8 cellular contexts compared by ENCODE assay signal in genomic region chr20:59940956-59941294, GRCh38. TPM values are rescaled to one million over a fixed set of nuclear protein-coding genes. Genes with fewer than 3 reads are reported as not detected.
DNase-seq lines count a peak whose midpoint lies in the region; ATAC-seq lines count a peak whose summit lies in the region.

No MANE protein-coding gene starts in this region.

- peak overlapping the region; percentile 99 for H3K27ac ChIP-seq in caudate nucleus (ENCODE audit: low read depth, low read length)

- H3K9me3 Mint-ChIP-seq in natural killer cell treated with Interleukin-12 subunit alpha and Interleukin-12 subunit beta and Interleukin-15 and Interleukin-18, amount 100 ng/mL, for 72 hours: no peaks in the 10 kb centered on the region

- intact Hi-C loops in left colon (cut with DNase I, micrococcal nuclease): no loop called here

- H3K4me1 Mint-ChIP-seq in natural killer cell treated with Interleukin-12 subunit alpha and Interleukin-12 subunit beta and Interleukin-15 and Interleukin-18, amount 100 ng/mL, for 72 hours (ENCODE audit: low read depth in 2 of 2): peaks cover 27 to 29% of the 10 kb centered on the region in 2 donors

- H3K36me3 Mint-ChIP-seq in natural killer cell treated with Interleukin-12 subunit alpha and Interleukin-12 subunit beta and Interleukin-15 and Interleukin-18, amount 100 ng/mL, for 72 hours: peaks cover 8% of the 10 kb centered on the region

- DNase-seq in DMS79 (lab: John Stamatoyannopoulos, UW) (peak; percentile 63), caudate nucleus (lab: John Stamatoyannopoulos, UW) (peak in 1 of 61 donors; percentile 80), left colon (no peak), NCI-H2196 (lab: John Stamatoyannopoulos, UW; ENCODE audit: unreplicated experiment) (no peak)
- no peak for DNase-seq in natural killer cell treated with Interleukin-12 subunit alpha and Interleukin-12 subunit beta and Interleukin-15 and Interleukin-18, amount 100 ng/mL, for 72 hours (ENCODE audit: low spot score)
- DNase-seq in stimulated activated CD4-positive, alpha-beta T cell treated with anti-CD3 and anti-CD28 coated beads, Interleukin-12 subunit alpha, Interleukin-12 subunit beta, amount 100 ng/mL, for 4 hours: no peak
- no peak for DNase-seq in activated CD8-positive, alpha-beta memory T cell treated with anti-CD3 and anti-CD28 coated beads for 24 hours

- peak; percentile 5 for ATAC-seq in HG03354 (IDR thresholded peaks at IDR 0.05; ENCODE audit: poor library complexity, severe bottlenecking, unreplicated experiment)
- no peak for ATAC-seq in natural killer cell treated with Interleukin-12 subunit alpha and Interleukin-12 subunit beta and Interleukin-15 and Interleukin-18, amount 100 ng/mL, for 72 hours
- ATAC-seq in left colon: no peak

- peak overlapping the region; percentile 100 for H3K4me3 Mint-ChIP-seq in natural killer cell treated with Interleukin-12 subunit alpha and Interleukin-12 subunit beta and Interleukin-15 and Interleukin-18, amount 100 ng/mL, for 72 hours

- H3K27ac Mint-ChIP-seq in natural killer cell treated with Interleukin-12 subunit alpha and Interleukin-12 subunit beta and Interleukin-15 and Interleukin-18, amount 100 ng/mL, for 72 hours: peak overlapping the region; percentile 95 to 96

- no peaks in the 10 kb centered on the region for H3K27me3 Mint-ChIP-seq in natural killer cell treated with Interleukin-12 subunit alpha and Interleukin-12 subunit beta and Interleukin-15 and Interleukin-18, amount 100 ng/mL, for 72 hours

RNA-seq across cellular contexts. Expression of gene FAM217B, which starts 0.7 kb away (rescaled TPM):
- 10 to 100 TPM; 27.7 to 31.7 TPM for total RNA-seq in natural killer cell treated with Interleukin-12 subunit alpha and Interleukin-12 subunit beta and Interleukin-15 and Interleukin-18, amount 100 ng/mL, for 72 hours
- 1 to 10 TPM; 7.0 to 9.2 TPM for total RNA-seq in left colon

RNA-seq across cellular contexts. Expression of gene PPP1R3D, which starts 0.8 kb away (rescaled TPM):
- total RNA-seq in natural killer cell treated with Interleukin-12 subunit alpha and Interleukin-12 subunit beta and Interleukin-15 and Interleukin-18, amount 100 ng/mL, for 72 hours: 10 to 100 TPM; 10.2 to 16.4 TPM
- total RNA-seq in left colon: 1 to 10 TPM; 7.3 to 8.7 TPM

RNA-seq across cellular contexts. Expression of gene SYCP2, which starts 7.5 kb away (rescaled TPM):
- total RNA-seq in natural killer cell treated with Interleukin-12 subunit alpha and Interleukin-12 subunit beta and Interleukin-15 and Interleukin-18, amount 100 ng/mL, for 72 hours: 1 to 10 TPM; 1.4 to 4.4 TPM
- 1 to 10 TPM in 1 of 2 donors, under 1 TPM in 1; 0.84 to 1.2 TPM for total RNA-seq in left colon

RNA-seq across cellular contexts. Expression of gene CDH26, which starts 17.3 kb away (rescaled TPM):
- total RNA-seq in natural killer cell treated with Interleukin-12 subunit alpha and Interleukin-12 subunit beta and Interleukin-15 and Interleukin-18, amount 100 ng/mL, for 72 hours: 1 to 10 TPM; 1.8 TPM
- total RNA-seq in left colon: under 1 TPM; 0.43 to 0.45 TPM
